In the genomic region with DNA sequence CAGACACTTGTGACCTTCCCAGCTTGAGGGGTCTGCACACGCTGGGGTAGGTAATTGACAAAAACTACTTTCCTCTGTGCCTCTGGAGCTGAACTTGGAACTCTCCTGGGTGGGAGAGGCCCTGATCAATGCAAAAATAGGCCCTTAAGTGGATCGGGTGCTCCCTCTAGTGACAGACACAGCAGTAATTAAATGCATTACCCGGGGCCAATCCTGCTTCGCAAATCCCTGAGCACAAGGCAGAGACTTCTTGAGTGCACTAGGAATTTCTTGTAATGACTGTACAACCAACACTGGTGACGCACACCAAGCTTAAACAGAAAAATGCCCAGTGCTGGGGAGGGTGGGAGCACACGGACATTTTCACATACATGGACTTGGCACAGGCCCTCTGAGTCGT, we compare ENCODE assay signal across 9 cellular contexts. TPM values are rescaled to one million over a fixed set of nuclear protein-coding genes. Genes with fewer than 3 reads are reported as not detected.
A peak's percentile ranks its signal among the peaks of the same experiment; 100 is the strongest.
DNase-seq lines count a peak whose midpoint lies in the region; ATAC-seq and TF ChIP-seq lines count a peak whose summit lies in the region.
"Had no signal": no experiment of that assay in that cellular context is flagged by ENCODE, and none has a peak within 500 bp of the region (broad histone marks: within the 10 kb centered on the region; RNA-seq: fewer than 3 reads in every experiment).

No MANE protein-coding gene starts in this region.

- H3K4me1 ChIP-seq in IMR-90 (ENCODE audit: control insufficient read depth, insufficient read depth, low read length): no peaks in the 10 kb centered on the region

- H3K4me3 Mint-ChIP-seq in activated naive CD8-positive, alpha-beta T cell treated with anti-CD3 and anti-CD28 coated beads, Interleukin-2, amount 10 ng/mL, durations not matched to agents 7 days and 5 days: no peak overlapping the region
- H3K4me3 Mint-ChIP-seq in glutamatergic neuron (ENCODE audit: unreplicated experiment): no peak overlapping the region
- H3K4me3 Mint-ChIP-seq: activated naive CD8-positive, alpha-beta T cell had no signal

- no peak overlapping the region for H3K14ac ChIP-seq in IMR-90 (replicated peaks; ENCODE audit: low read depth, low read length)

- H3K36me3 Mint-ChIP-seq in activated naive CD8-positive, alpha-beta T cell treated with anti-CD3 and anti-CD28 coated beads, Interleukin-2, amount 10 ng/mL, durations not matched to agents 7 days and 5 days: no peaks in the 10 kb centered on the region
- H3K36me3 Mint-ChIP-seq in glutamatergic neuron (ENCODE audit: unreplicated experiment): no peaks in the 10 kb centered on the region
- H3K36me3 Mint-ChIP-seq: activated naive CD8-positive, alpha-beta T cell had no signal

- H3K23ac ChIP-seq in IMR-90 (ENCODE audit: low read depth, low read length): no peak overlapping the region

- DNase-seq in DMS114 treated with DMSO at 0.1 percent for 48 hours (lab: John Stamatoyannopoulos, UW; ENCODE audit: unreplicated experiment) (peak; percentile 58), IMR-90 (peak; percentile 91), RPMI7951 (ENCODE audit: low read depth) (peak; percentile 78), glutamatergic neuron (peak; percentile 60), posterior cingulate gyrus (peak in 7 of 10 donors; percentile 44 to 92 (median 63))
- no peak for DNase-seq in activated naive CD8-positive, alpha-beta T cell treated with anti-CD3 and anti-CD28 coated beads, Interleukin-2, amount 10 ng/mL, durations not matched to agents 7 days and 5 days

- H2BK20ac ChIP-seq in IMR-90 (ENCODE audit: low read depth, low read length): no peak overlapping the region

- H3K27me3 ChIP-seq in IMR-90 (ENCODE audit: control insufficient read depth, insufficient read depth, low read length): peaks cover 11% of the 10 kb centered on the region

- no peak overlapping the region for H3K4ac ChIP-seq in IMR-90 (ENCODE audit: low read depth, low read length)

- no peaks in the 10 kb centered on the region for H3K9me3 ChIP-seq in IMR-90 (ENCODE audit: control insufficient read depth, insufficient read depth, low read length)

- H3K9me3 Mint-ChIP-seq in activated naive CD8-positive, alpha-beta T cell treated with anti-CD3 and anti-CD28 coated beads, Interleukin-2, amount 10 ng/mL, durations not matched to agents 7 days and 5 days: no peaks in the 10 kb centered on the region
- peaks cover 2% of the 10 kb centered on the region for H3K9me3 Mint-ChIP-seq in glutamatergic neuron (ENCODE audit: unreplicated experiment)

- H3K36me3 ChIP-seq in IMR-90 (ENCODE audit: control insufficient read depth, insufficient read depth, low read length): no peaks in the 10 kb centered on the region

- no peaks in the 10 kb centered on the region for H3K9me1 ChIP-seq in IMR-90 (ENCODE audit: insufficient read depth, low read length)

- peak overlapping the region; percentile 79 for H2AFZ ChIP-seq in IMR-90 (replicated peaks; ENCODE audit: low read length, poor library complexity)

- H3K18ac ChIP-seq in IMR-90 (ENCODE audit: low read depth, low read length): no peak overlapping the region

- H2BK120ac ChIP-seq in IMR-90 (ENCODE audit: low read depth, low read length): no peak overlapping the region

- peak overlapping the region; percentile 69 for H2AK9ac ChIP-seq in IMR-90 (replicated peaks; ENCODE audit: low read depth, low read length, poor library complexity)

- in situ Hi-C loops in IMR-90 (cut with MboI; ENCODE audit: low sequenced_read_pairs): loop anchor here (5.0 kb wide), 1 partner anchor 281 kb away; no protein-coding TSS in a partner anchor

- peaks cover 10% of the 10 kb centered on the region for H3K4me1 Mint-ChIP-seq in activated naive CD8-positive, alpha-beta T cell treated with anti-CD3 and anti-CD28 coated beads, Interleukin-2, amount 10 ng/mL, durations not matched to agents 7 days and 5 days
- H3K4me1 Mint-ChIP-seq in glutamatergic neuron (ENCODE audit: low read depth, unreplicated experiment): peaks cover 4% of the 10 kb centered on the region

- H4K91ac ChIP-seq in IMR-90 (ENCODE audit: insufficient read depth, low read depth, low read length): no peak overlapping the region

- POLR2A ChIA-PET in IMR-90 (lab: Charles Lee; ENCODE audit: unreplicated experiment): interaction anchor here (1.3 kb wide), 1 partner anchor 11 kb away, joined by 4 read pairs; the partner anchor contains the start of gene UBE2S
- POLR2A ChIA-PET in activated naive CD8-positive, alpha-beta T cell treated with anti-CD3 and anti-CD28 coated beads, Interleukin-2, amount 10 ng/mL, durations not matched to agents 7 days and 5 days (lab: Charles Lee): interaction anchor here (1.1 kb wide), 2 partner anchors 11 to 76 kb away, joined by 4 to 7 read pairs; no protein-coding TSS in a partner anchor

- no peaks in the 10 kb centered on the region; the same call in 1 of the 2 replicates for H4K20me1 ChIP-seq in IMR-90 (ENCODE audit: insufficient read depth, low read length)

- H3K27me3 Mint-ChIP-seq in activated naive CD8-positive, alpha-beta T cell treated with anti-CD3 and anti-CD28 coated beads, Interleukin-2, amount 10 ng/mL, durations not matched to agents 7 days and 5 days: peaks cover 20% of the 10 kb centered on the region
- peaks cover 7% of the 10 kb centered on the region for H3K27me3 Mint-ChIP-seq in glutamatergic neuron (ENCODE audit: unreplicated experiment)

- TF ChIP-seq RAD21 in IMR-90 (IDR thresholded peaks at IDR 0.05; ENCODE audit: low read length): peak; percentile 95

- 0 out of 2 replicates have a peak, but pooled peaks have one; percentile 26 for TF ChIP-seq POLR2A in IMR-90 (IDR thresholded peaks at IDR 0.05; ENCODE audit: low read depth, low read length)

- no peak overlapping the region for H3K27ac ChIP-seq in IMR-90 (ENCODE audit: insufficient read depth, low read length)

- H4K8ac ChIP-seq in IMR-90 (ENCODE audit: low read depth in 2 of 2, low read length in 2 of 2): no peak overlapping the region

- CTCF ChIA-PET in IMR-90 (lab: Yijun Ruan, JAX): interaction anchor here (0.8 to 1.7 kb wide), 8 partner anchors 19 to 278 kb away, joined by 3 to 12 read pairs (median 4); no protein-coding TSS in a partner anchor

- no TSS peak for BruUV-seq in IMR-90 (replicated peaks; lab: Mats Ljungman, UMichigan)

- ATAC-seq in IMR-90 (ENCODE audit: low read depth) (peak; percentile 99), GM19395 (IDR thresholded peaks at IDR 0.05; ENCODE audit: unreplicated experiment) (no peak), HG03565 (IDR thresholded peaks at IDR 0.05; ENCODE audit: unreplicated experiment) (no peak)
- peak; percentile 69 for ATAC-seq in activated naive CD8-positive, alpha-beta T cell treated with anti-CD3 and anti-CD28 coated beads, Interleukin-2, amount 10 ng/mL, durations not matched to agents 7 days and 5 days (ENCODE audit: low read depth)

- H2BK5ac ChIP-seq in IMR-90 (ENCODE audit: low read depth, low read length, poor library complexity, severe bottlenecking): no peak overlapping the region

- H4K5ac ChIP-seq in IMR-90 (ENCODE audit: low read depth, low read length): no peak overlapping the region

- no peak overlapping the region for H3K4me2 ChIP-seq in IMR-90 (ENCODE audit: low read depth, low read length)

- H3K27ac Mint-ChIP-seq in activated naive CD8-positive, alpha-beta T cell treated with anti-CD3 and anti-CD28 coated beads, Interleukin-2, amount 10 ng/mL, durations not matched to agents 7 days and 5 days: no peak overlapping the region
- H3K27ac Mint-ChIP-seq in glutamatergic neuron (ENCODE audit: unreplicated experiment): no peak overlapping the region
- H3K27ac Mint-ChIP-seq: activated naive CD8-positive, alpha-beta T cell had no signal

- dilution Hi-C loops in IMR-90 (cut with HindIII; ENCODE audit: low sequenced_read_pairs, unreplicated experiment): no loop called here

- no peak overlapping the region for H3K9ac ChIP-seq in IMR-90 (ENCODE audit: low read depth, low read length)

- H2AK5ac ChIP-seq in IMR-90 (ENCODE audit: low read depth, low read length): peak overlapping the region; percentile 65; the same call in 1 of the 2 replicates

- H3K79me1 ChIP-seq in IMR-90 (ENCODE audit: low read depth in 1 of 2, low read length in 2 of 2): no peaks in the 10 kb centered on the region

- intact Hi-C loops in IMR-90 (cut with micrococcal nuclease): loop anchor here (1.0 to 2.0 kb wide), 4 partner anchors 126 to 330 kb away; partner anchors contain the start of gene PPP6R1
- intact Hi-C loops in posterior cingulate gyrus (cut with DNase I): loop anchor here (1.0 kb wide), 1 partner anchor 277 kb away; no protein-coding TSS in a partner anchor

- 0% methylated on average over 1 of the region's 7 CpGs; no CpG with 5 or more reads in 1 of the 2 experiments for WGBS in IMR-90 (ENCODE audit: extremely low coverage in 2 of 2, insufficient read length in 1 of 2), 2 experiments

- no peak overlapping the region for H3K4me3 ChIP-seq in IMR-90 (ENCODE audit: insufficient read depth, low read depth, low read length)

- H3K56ac ChIP-seq in IMR-90 (ENCODE audit: extremely low read depth, insufficient read depth, low read length): no peak overlapping the region

- no peak overlapping the region for H2BK15ac ChIP-seq in IMR-90 (ENCODE audit: low read depth, low read length)

- TF ChIP-seq CTCF in IMR-90 (conservative IDR thresholded peaks at IDR 0.05; ENCODE audit: low read depth, low read length) (peak; percentile 95), glutamatergic neuron (IDR thresholded peaks at IDR 0.05; ENCODE audit: partially characterized antibody, unreplicated experiment) (peak; percentile 58)

RNA-seq across cellular contexts. Expression of gene UBE2S, which starts 10.6 kb away (rescaled TPM):
- total RNA-seq in IMR-90 (2012; rRNA removed) (69.5 and 74.4 TPM in 2 replicates), glutamatergic neuron (ENCODE audit: unreplicated experiment) (235 TPM)
- polyA plus RNA-seq in IMR-90 (2012; rRNA removed): 104 and 177 TPM in 2 replicates
- 94.4 and 130 TPM in 2 replicates for polyA plus RNA-seq in IMR-90 (2012; cell fraction: cytosol; rRNA removed)
- polyA plus RNA-seq in IMR-90 (2012; cell fraction: nucleus; rRNA removed; ENCODE audit: low replicate concordance): 22.1 and 43.9 TPM in 2 replicates
- 250 and 347 TPM in 2 replicates for total RNA-seq in RPMI7951 (2014; rRNA removed; shearing (Covaris generic))
- 100 to 1,000 TPM; 184 to 203 TPM for total RNA-seq in activated naive CD8-positive, alpha-beta T cell treated with anti-CD3 and anti-CD28 coated beads, Interleukin-2, amount 10 ng/mL, durations not matched to agents 7 days and 5 days

RNA-seq across cellular contexts. Expression of gene SHISA7, which starts 24.9 kb away (rescaled TPM):
- total RNA-seq in IMR-90 (2012; rRNA removed): not detected in 2 replicates
- 0.03 TPM in 1 of 2 replicates, not detected in the other for polyA plus RNA-seq in IMR-90 (2012; rRNA removed)
- 0.01 and 0.02 TPM in 2 replicates for polyA plus RNA-seq in IMR-90 (2012; cell fraction: cytosol; rRNA removed)
- 0.01 and 0.03 TPM in 2 replicates for polyA plus RNA-seq in IMR-90 (2012; cell fraction: nucleus; rRNA removed; ENCODE audit: low replicate concordance)
- 0.12 TPM in 1 of 2 replicates, not detected in the other for total RNA-seq in RPMI7951 (2014; rRNA removed; shearing (Covaris generic))
- not detected for total RNA-seq in activated naive CD8-positive, alpha-beta T cell treated with anti-CD3 and anti-CD28 coated beads, Interleukin-2, amount 10 ng/mL, durations not matched to agents 7 days and 5 days
- total RNA-seq in glutamatergic neuron (ENCODE audit: unreplicated experiment): 3.2 TPM

RNA-seq across cellular contexts. Expression of gene RPL28, which starts 32.5 kb away (rescaled TPM):
- total RNA-seq in IMR-90 (2012; rRNA removed): 386 and 998 TPM in 2 replicates
- polyA plus RNA-seq in IMR-90 (2012; rRNA removed): 1,428 and 1,693 TPM in 2 replicates
- 2,443 and 3,636 TPM in 2 replicates for polyA plus RNA-seq in IMR-90 (2012; cell fraction: cytosol; rRNA removed)
- 1,567 and 1,909 TPM in 2 replicates for polyA plus RNA-seq in IMR-90 (2012; cell fraction: nucleus; rRNA removed; ENCODE audit: low replicate concordance)
- total RNA-seq in RPMI7951 (2014; rRNA removed; shearing (Covaris generic)): 457 and 492 TPM in 2 replicates
- total RNA-seq in activated naive CD8-positive, alpha-beta T cell treated with anti-CD3 and anti-CD28 coated beads, Interleukin-2, amount 10 ng/mL, durations not matched to agents 7 days and 5 days: 1,000 to 10,000 TPM; 3,030 to 3,043 TPM
- total RNA-seq in glutamatergic neuron (ENCODE audit: unreplicated experiment): 1,087 TPM

RNA-seq across cellular contexts. Expression of gene TMEM238, which starts 34.1 kb away (rescaled TPM):
- total RNA-seq in IMR-90 (2012; rRNA removed): not detected in 2 replicates
- polyA plus RNA-seq in IMR-90 (2012; rRNA removed): not detected in 2 replicates
- 0.15 and 0.30 TPM in 2 replicates for polyA plus RNA-seq in IMR-90 (2012; cell fraction: cytosol; rRNA removed)
- polyA plus RNA-seq in IMR-90 (2012; cell fraction: nucleus; rRNA removed; ENCODE audit: low replicate concordance): 0.30 TPM in 1 of 2 replicates, not detected in the other
- not detected in 2 replicates for total RNA-seq in RPMI7951 (2014; rRNA removed; shearing (Covaris generic))
- total RNA-seq in activated naive CD8-positive, alpha-beta T cell treated with anti-CD3 and anti-CD28 coated beads, Interleukin-2, amount 10 ng/mL, durations not matched to agents 7 days and 5 days: 10 to 100 TPM; 17.0 to 19.8 TPM
- 1.3 TPM for total RNA-seq in glutamatergic neuron (ENCODE audit: unreplicated experiment)

RNA-seq across cellular contexts. Expression of gene TMEM190, which starts 41.6 kb away (rescaled TPM):
- not detected in 2 replicates for total RNA-seq in IMR-90 (2012; rRNA removed)
- 1.4 and 1.6 TPM in 2 replicates for polyA plus RNA-seq in IMR-90 (2012; rRNA removed)
- 0.49 TPM in 1 of 2 replicates, not detected in the other for polyA plus RNA-seq in IMR-90 (2012; cell fraction: cytosol; rRNA removed)
- polyA plus RNA-seq in IMR-90 (2012; cell fraction: nucleus; rRNA removed; ENCODE audit: low replicate concordance): 10.6 and 24.6 TPM in 2 replicates
- total RNA-seq in RPMI7951 (2014; rRNA removed; shearing (Covaris generic)): not detected in 2 replicates
- total RNA-seq in activated naive CD8-positive, alpha-beta T cell treated with anti-CD3 and anti-CD28 coated beads, Interleukin-2, amount 10 ng/mL, durations not matched to agents 7 days and 5 days: not detected
- total RNA-seq in glutamatergic neuron (ENCODE audit: unreplicated experiment): 3.7 TPM

Comparison
In these comparisons a context has a peak if more than half of its experiments do, and no peak if none do; other contexts are left out.
1. ATAC-seq: peak in IMR-90 (single experiment) and activated naive CD8-positive, alpha-beta T cell treated with anti-CD3 and anti-CD28 coated beads, Interleukin-2, amount 10 ng/mL, durations not matched to agents 7 days and 5 days (single experiment); none in GM19395 (single experiment) and HG03565 (single experiment).